10 cellular contexts compared by ENCODE assay signal in the genomic region with DNA sequence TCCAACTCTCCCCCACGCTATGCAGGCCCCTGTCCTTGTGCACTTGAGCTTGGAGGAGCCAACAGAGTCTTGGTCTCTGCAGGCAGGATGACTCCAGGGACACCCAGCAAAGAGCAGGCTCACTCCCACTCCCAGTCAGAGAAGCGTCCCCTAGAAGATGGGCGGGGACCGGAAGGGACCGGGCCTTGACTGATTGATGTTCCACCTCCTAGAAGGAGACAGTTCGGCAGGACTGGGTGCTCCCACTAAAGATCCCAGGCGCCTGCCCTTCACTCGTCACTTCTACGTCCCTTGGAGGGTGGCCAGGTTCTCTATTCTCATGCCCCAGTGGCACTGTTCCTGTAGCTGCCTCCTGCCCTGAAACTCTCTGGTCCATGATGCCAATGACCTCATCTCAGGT. TPM values are rescaled to one million over a fixed set of nuclear protein-coding genes. Genes with fewer than 3 reads are reported as not detected.
DNase-seq lines count a peak whose midpoint lies in the region; ATAC-seq and TF ChIP-seq lines count a peak whose summit lies in the region.
"Had no signal": no experiment of that assay in that cellular context is flagged by ENCODE, and none has a peak within 500 bp of the region (broad histone marks: within the 10 kb centered on the region; RNA-seq: fewer than 3 reads in every experiment).

No MANE protein-coding gene starts in this region.

- peaks cover 15% of the 10 kb centered on the region for H3K79me2 ChIP-seq in PC-9 (ENCODE audit: low read depth)

- H2AFZ ChIP-seq in PC-9, result no peak overlapping the region; the same call in 1 of the 2 replicates

- H3K9me2 ChIP-seq in PC-9 (ENCODE audit: insufficient read depth), result no peaks in the 10 kb centered on the region

- no peak for DNase-seq in activated CD8-positive, alpha-beta memory T cell treated with anti-CD3 and anti-CD28 coated beads, Interleukin-2, amount 10 ng/mL, durations not matched to agents 7 days and 5 days
- DNase-seq in activated CD8-positive, alpha-beta memory T cell treated with anti-CD3 and anti-CD28 coated beads, Interleukin-2, amount 50 U/mL, for 48 hours, result no peak
- no peak for DNase-seq in PC-9
- no peak for DNase-seq in effector memory CD8-positive, alpha-beta T cell
- DNase-seq in spleen, result peak; percentile 78
- DNase-seq in NCI-H82 treated with DMSO at 0.1 percent for 48 hours (lab: John Stamatoyannopoulos, UW; ENCODE audit: unreplicated experiment), result no peak
- DNase-seq in MG63, result no peak
- DNase-seq in occipital lobe (lab: John Stamatoyannopoulos, UW), result no peak
- DNase-seq: stimulated activated CD4-positive, alpha-beta T cell treated with anti-CD3 and anti-CD28 coated beads, Interleukin-15, amount 100 ng/mL, for 24 hours had no signal

- intact Hi-C loops in PC-9 (cut with micrococcal nuclease; ENCODE audit: unreplicated experiment) (loop anchor here (2.0 to 10.0 kb wide), 2 partner anchors 86 to 202 kb away; partner anchors contain the start of gene SP140L), spleen (cut with DNase I; ENCODE audit: low total_unique reads) (no loop called here)

- peak overlapping the region; percentile 99 for H3K27ac Mint-ChIP-seq in activated CD8-positive, alpha-beta memory T cell treated with anti-CD3 and anti-CD28 coated beads, Interleukin-2, amount 10 ng/mL, durations not matched to agents 7 days and 5 days
- peak overlapping the region in 1 of 2 donors; percentile 99 for H3K27ac Mint-ChIP-seq in effector memory CD8-positive, alpha-beta T cell

- H3K27me3 ChIP-seq in PC-9 (ENCODE audit: insufficient read depth, low read depth) (no peaks in the 10 kb centered on the region), spleen (replicated peaks in 1 of 7) (no peaks in the 10 kb centered on the region), MG63 (no peaks in the 10 kb centered on the region)
- H3K27me3 ChIP-seq: vagina had no signal

- 0 out of 2 replicates have a peak overlapping the region, but pooled peaks have one; percentile 93 for H3K4me2 ChIP-seq in PC-9

- H3K9me3 Mint-ChIP-seq in activated CD8-positive, alpha-beta memory T cell treated with anti-CD3 and anti-CD28 coated beads, Interleukin-2, amount 10 ng/mL, durations not matched to agents 7 days and 5 days (ENCODE audit: low read depth), result no peaks in the 10 kb centered on the region
- H3K9me3 Mint-ChIP-seq in effector memory CD8-positive, alpha-beta T cell, result no peaks in the 10 kb centered on the region

- TF ChIP-seq POLR2A in spleen (IDR thresholded peaks at IDR 0.05), result no peak

- H3K4me3 Mint-ChIP-seq in activated CD8-positive, alpha-beta memory T cell treated with anti-CD3 and anti-CD28 coated beads, Interleukin-2, amount 10 ng/mL, durations not matched to agents 7 days and 5 days, result peak overlapping the region; percentile 97
- H3K4me3 Mint-ChIP-seq in effector memory CD8-positive, alpha-beta T cell, result peak overlapping the region; percentile 99

- peaks cover 53% of the 10 kb centered on the region for H3K4me1 Mint-ChIP-seq in activated CD8-positive, alpha-beta memory T cell treated with anti-CD3 and anti-CD28 coated beads, Interleukin-2, amount 10 ng/mL, durations not matched to agents 7 days and 5 days
- H3K4me1 Mint-ChIP-seq in effector memory CD8-positive, alpha-beta T cell (ENCODE audit: low read depth in 2 of 2), result peaks cover 43 to 45% of the 10 kb centered on the region in 2 donors

- peaks cover 5% of the 10 kb centered on the region; the same call in 1 of the 2 replicates for H3F3A ChIP-seq in PC-9 (ENCODE audit: insufficient read depth, low read depth)

- H4K20me1 ChIP-seq in PC-9 (ENCODE audit: insufficient read depth), result no peaks in the 10 kb centered on the region

- H3K36me3 Mint-ChIP-seq in activated CD8-positive, alpha-beta memory T cell treated with anti-CD3 and anti-CD28 coated beads, Interleukin-2, amount 10 ng/mL, durations not matched to agents 7 days and 5 days, result peaks cover 17% of the 10 kb centered on the region
- H3K36me3 Mint-ChIP-seq in effector memory CD8-positive, alpha-beta T cell (ENCODE audit: insufficient read depth), result peaks cover 14% of the 10 kb centered on the region

- WGBS in spleen, 5 donors, result 80 to 86% (median 83%) methylated on average over 7 to 9 of the region's 9 CpGs

- CTCF ChIA-PET in activated CD8-positive, alpha-beta memory T cell treated with anti-CD3 and anti-CD28 coated beads, Interleukin-2, amount 10 ng/mL, durations not matched to agents 7 days and 5 days (lab: Charles Lee), result no interaction called here
- CTCF ChIA-PET in PC-9 (lab: Charles Lee), result no interaction called here

- H3K27ac ChIP-seq in PC-9 (no peak overlapping the region), spleen (peak overlapping the region in 7 of 8 donors; percentile 92 to 98 (median 94))

- BruUV-seq in PC-9 (replicated peaks; lab: Mats Ljungman, UMichigan), result no TSS peak

- POLR2A ChIA-PET in PC-9 (lab: Charles Lee; ENCODE audit: unreplicated experiment), result no interaction called here

- H3K9me3 ChIP-seq in PC-9 (ENCODE audit: insufficient read depth, low read depth) (no peaks in the 10 kb centered on the region), spleen (no peaks in the 10 kb centered on the region), MG63 (no peaks in the 10 kb centered on the region)
- H3K9me3 ChIP-seq: vagina had no signal

- H3K27me3 Mint-ChIP-seq in activated CD8-positive, alpha-beta memory T cell treated with anti-CD3 and anti-CD28 coated beads, Interleukin-2, amount 10 ng/mL, durations not matched to agents 7 days and 5 days, result no peaks in the 10 kb centered on the region
- no peaks in the 10 kb centered on the region for H3K27me3 Mint-ChIP-seq in effector memory CD8-positive, alpha-beta T cell

- TF ChIP-seq CTCF in PC-9 (conservative IDR thresholded peaks at IDR 0.05), result no peak
- no peak for TF ChIP-seq CTCF in spleen (IDR thresholded peaks at IDR 0.05 in 8 of 11, conservative IDR thresholded peaks at IDR 0.05 in 3 of 11)

- no peak for ATAC-seq in activated CD8-positive, alpha-beta memory T cell treated with anti-CD3 and anti-CD28 coated beads, Interleukin-2, amount 10 ng/mL, durations not matched to agents 7 days and 5 days
- no peak for ATAC-seq in effector memory CD8-positive, alpha-beta T cell (replicated peaks)

- no peaks in the 10 kb centered on the region for H3K36me3 ChIP-seq in PC-9 (ENCODE audit: low read depth)
- no peaks in the 10 kb centered on the region for H3K36me3 ChIP-seq in spleen
- no peaks in the 10 kb centered on the region for H3K36me3 ChIP-seq in MG63
- H3K36me3 ChIP-seq: vagina had no signal

- H3K4me1 ChIP-seq in PC-9 (replicated peaks; ENCODE audit: insufficient read depth), result peaks cover 22% of the 10 kb centered on the region
- peaks cover 31 to 87% (median 70%) of the 10 kb centered on the region in 6 donors for H3K4me1 ChIP-seq in spleen

- no peak overlapping the region for H3K4me3 ChIP-seq in PC-9
- peak overlapping the region in 2 of 8 donors; percentile 53 to 78 for H3K4me3 ChIP-seq in spleen
- no peak overlapping the region for H3K4me3 ChIP-seq in MG63

RNA-seq across cellular contexts. Expression of gene SP100, which starts 3.2 kb away (rescaled TPM):
- 100 to 1,000 TPM; 255 to 385 TPM for total RNA-seq in activated CD8-positive, alpha-beta memory T cell treated with anti-CD3 and anti-CD28 coated beads, Interleukin-2, amount 10 ng/mL, durations not matched to agents 7 days and 5 days
- 50.2 and 61.7 TPM in 2 replicates for total RNA-seq in PC-9 (2021)
- total RNA-seq in spleen, result 100 to 1,000 TPM; 202 to 327 (median 270) TPM
- polyA plus RNA-seq in spleen, result 100 to 1,000 TPM in 2 of 3 donors, 10 to 100 TPM in 1; 97.5 to 120 (median 118) TPM
- total RNA-seq in MG63 (2014; rRNA removed; shearing (Covaris generic); ENCODE audit: low replicate concordance), result 63.5 and 69.0 TPM in 2 replicates
- total RNA-seq in occipital lobe, result 4.8 TPM
